Comparison of ENCODE assay signal across 1 cellular context in genomic region chr1:167224734-167225235, GRCh38.
A peak's percentile ranks its signal among the peaks of the same experiment; 100 is the strongest.
TF ChIP-seq lines count a peak whose summit lies in the region.
"Not testable (repeated sequence)": the region's sequence is repeated elsewhere in the genome, so short reads cannot be mapped to it uniquely, and the experiment has no call there.

No MANE protein-coding gene starts in this region.

TF ChIP-seq in K562, 482 proteins besides CTCF, POLR2A, EP300 and RAD21 (continued from another document):
- TF ChIP-seq ZNF407 (IDR thresholded peaks at IDR 0.05; ENCODE audit: low read depth) (peak; percentile 52; the same call in 1 of the 2 replicates), HLTF (IDR thresholded peaks at IDR 0.05) (0 out of 2 replicates have a peak, but pooled peaks have one; percentile 38), CHAMP1 (IDR thresholded peaks at IDR 0.05) (0 out of 2 replicates have a peak, but pooled peaks have one; percentile 17), SMAD4 (CRISPR knock-in tag; conservative IDR thresholded peaks at IDR 0.05) (peak; percentile 37; the same call in 1 of the 2 replicates), ARID1B (IDR thresholded peaks at IDR 0.05) (peak; percentile 17; the same call in 1 of the 2 replicates), SMARCA4 (IDR thresholded peaks at IDR 0.05) (peak; percentile 58), SMARCA5 (IDR thresholded peaks at IDR 0.05) (0 out of 2 replicates have a peak, but pooled peaks have one; percentile 51), BCOR (IDR thresholded peaks at IDR 0.05) (peak; percentile 64; the same call in 1 of the 2 replicates), L3MBTL2 (IDR thresholded peaks at IDR 0.05) (peak; percentile 31; the same call in 1 of the 2 replicates), MNT (conservative IDR thresholded peaks at IDR 0.05) (peak in 1 of 2 experiments; percentile 42; a peak in 1 of 4 replicates), ZNF384 (IDR thresholded peaks at IDR 0.05; ENCODE audit: low read depth, low read length) (peak; percentile 82), KDM1A (IDR thresholded peaks at IDR 0.05) (peak; percentile 19 to 40; a peak in 2 of 4 replicates), YY1 (IDR thresholded peaks at IDR 0.05; ENCODE audit: borderline replicate concordance in 1 of 3, control insufficient read depth in 1 of 3, extremely low read depth in 1 of 3, insufficient read depth in 3 of 3, insufficient read length in 1 of 3, insufficient replicate concordance in 2 of 3, low read depth in 1 of 3, low read length in 2 of 3) (peak in 2 of 3 experiments; percentile 30 to 74), NRF1 (conservative IDR thresholded peaks at IDR 0.05 in 1 of 2, IDR thresholded peaks at IDR 0.05 in 1 of 2) (peak; percentile 80 to 83), E2F6 (IDR thresholded peaks at IDR 0.05; ENCODE audit: borderline replicate concordance in 1 of 2, extremely low read depth in 1 of 2, insufficient read depth in 1 of 2, insufficient read length in 1 of 2, low read depth in 1 of 2, low read length in 1 of 2, poor library complexity in 1 of 2, severe bottlenecking in 1 of 2) (peak in 1 of 2 experiments; percentile 27), PKNOX1 (IDR thresholded peaks at IDR 0.05) (peak; percentile 26; the same call in 1 of the 2 replicates), MLLT1 (IDR thresholded peaks at IDR 0.05) (peak in 1 of 2 experiments; percentile 51; a peak in 1 of 4 replicates), GATAD2A (IDR thresholded peaks at IDR 0.05) (0 out of 2 replicates have a peak, but pooled peaks have one; percentile 6), ZNF764 (CRISPR knock-in tag; IDR thresholded peaks at IDR 0.05; ENCODE audit: low read depth) (0 out of 2 replicates have a peak, but pooled peaks have one; percentile 24), CXXC5 (CRISPR knock-in tag; IDR thresholded peaks at IDR 0.05) (peak; percentile 62), ZBTB5 (IDR thresholded peaks at IDR 0.05) (0 out of 2 replicates have a peak, but pooled peaks have one; percentile 32), NBN (IDR thresholded peaks at IDR 0.05; ENCODE audit: low read depth) (peak; percentile 54; the same call in 1 of the 2 replicates), FOXM1 (IDR thresholded peaks at IDR 0.05; ENCODE audit: low read depth) (peak; percentile 57; the same call in 1 of the 2 replicates)
- not testable (repeated sequence) for TF ChIP-seq FOXM1 (CRISPR knock-in tag; IDR thresholded peaks at IDR 0.05; ENCODE audit: low read depth)
